8 cellular contexts compared by ENCODE assay signal in the genomic region with DNA sequence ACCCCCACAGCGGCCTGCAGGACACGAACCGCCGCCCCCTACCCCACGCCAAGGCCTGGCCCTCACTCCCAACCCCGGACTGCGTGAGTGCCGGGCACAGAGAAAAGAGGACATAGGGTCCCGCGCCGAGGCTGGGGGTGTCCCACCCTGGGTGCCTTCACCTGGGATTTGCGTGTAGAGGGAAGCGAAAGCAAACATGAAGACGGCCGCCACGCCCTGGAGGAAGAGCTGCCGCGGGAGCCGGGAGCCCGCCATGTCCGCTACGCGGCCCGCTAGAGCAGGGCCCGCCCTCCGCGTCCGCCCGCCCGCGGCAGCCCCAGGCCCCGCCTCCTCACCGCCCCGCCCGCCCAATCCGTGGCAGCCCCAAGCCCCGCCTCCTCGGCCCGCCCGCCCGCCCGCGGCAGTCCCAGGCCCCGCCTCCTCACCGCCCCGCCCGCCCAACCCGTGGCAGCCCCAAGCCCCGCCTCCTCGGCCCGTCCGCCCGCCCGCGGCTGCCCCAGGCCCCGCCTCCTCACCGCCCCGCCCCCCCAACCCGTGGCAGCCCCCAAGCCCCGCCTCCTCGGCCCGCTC. TPM values are rescaled to one million over a fixed set of nuclear protein-coding genes. Genes with fewer than 3 reads are reported as not detected.
DNase-seq lines count a peak whose midpoint lies in the region; ATAC-seq and TF ChIP-seq lines count a peak whose summit lies in the region.

Gene LMF2, minus strand, starts transcription at position 282 of the 570 bp plus-strand sequence. Its CDS starts 27 bp downstream, at position 255.

- H3K27ac ChIP-seq in A673 (ENCODE audit: low read depth, low read length, poor library complexity, severe bottlenecking) (peak within 1 kb of the TSS; percentile 95), transverse colon (peak within 1 kb of the TSS; percentile 90 to 96 (median 92))

- H3K4me1 ChIP-seq in A673 (ENCODE audit: insufficient read depth, low read length, poor library complexity, severe bottlenecking) (peaks cover 18% of the 10 kb centered on the region), transverse colon (peaks cover 8 to 30% (median 21%) of the 10 kb centered on the region in 4 donors)

- intact Hi-C loops in A673 (cut with micrococcal nuclease; ENCODE audit: unreplicated experiment) (no loop called here), Right ventricle myocardium superior (cut with DNase I) (no loop called here), posterior cingulate gyrus (cut with DNase I) (loop anchor here (10.0 kb wide), 2 partner anchors 163 to 263 kb away; partner anchors contain the start of genes PPP6R2 and TUBGCP6), transverse colon (cut with DNase I; ENCODE audit: low total_unique reads) (no loop called here)

- peaks cover 29% of the 10 kb centered on the region for H3K4me1 Mint-ChIP-seq in activated naive CD4-positive, alpha-beta T cell treated with anti-CD3 and anti-CD28 coated beads, Interleukin-2, amount 10 ng/mL, durations not matched to agents 7 days and 5 days

- POLR2A ChIA-PET in A673 (lab: Charles Lee; ENCODE audit: low non-redundant PET) = interaction anchor here (0.8 kb wide), 1 partner anchor 15 kb away, joined by 4 read pairs; no protein-coding TSS in a partner anchor

- H3K4me3 Mint-ChIP-seq in activated naive CD4-positive, alpha-beta T cell treated with anti-CD3 and anti-CD28 coated beads, Interleukin-2, amount 10 ng/mL, durations not matched to agents 7 days and 5 days = peak within 1 kb of the TSS; percentile 93

- peak within 1 kb of the TSS; percentile 96 for H3K27ac Mint-ChIP-seq in activated naive CD4-positive, alpha-beta T cell treated with anti-CD3 and anti-CD28 coated beads, Interleukin-2, amount 10 ng/mL, durations not matched to agents 7 days and 5 days

- ATAC-seq in HG03378 (IDR thresholded peaks at IDR 0.05; ENCODE audit: unreplicated experiment) = peak; percentile 32
- peak; percentile 89 for ATAC-seq in Right ventricle myocardium superior (ENCODE audit: poor library complexity)

- TF ChIP-seq POLR2A in GM19193 (IDR thresholded peaks at IDR 0.05; ENCODE audit: extremely low read depth, insufficient read depth, insufficient read length) (peak; percentile 69), transverse colon (IDR thresholded peaks at IDR 0.05) (peak; percentile 45)

- no peak for TF ChIP-seq EP300 in transverse colon (IDR thresholded peaks at IDR 0.05; ENCODE audit: low read depth)

- BruUV-seq in A673 (replicated peaks; lab: Mats Ljungman, UMichigan) = no TSS peak

- H3K27me3 ChIP-seq in A673 (replicated peaks; ENCODE audit: insufficient read depth, low read depth, low read length, poor library complexity) (no peaks in the 10 kb centered on the region), transverse colon (no peaks in the 10 kb centered on the region)

- H3K9me3 ChIP-seq in A673 (ENCODE audit: low read depth, low read length, poor library complexity, severe bottlenecking) = no peaks in the 10 kb centered on the region
- no peaks in the 10 kb centered on the region for H3K9me3 ChIP-seq in transverse colon

- no peak for TF ChIP-seq CTCF in A673 (conservative IDR thresholded peaks at IDR 0.05; ENCODE audit: low read depth, low read length)
- TF ChIP-seq CTCF in transverse colon (IDR thresholded peaks at IDR 0.05) = no peak

- WGBS in transverse colon (ENCODE audit: low coverage in 1 of 2), 2 donors = 0% methylated on average over 9 of the region's 62 CpGs; no CpG with 5 or more reads in 1 of the 2 donors

- peak within 1 kb of the TSS; percentile 99 for H3K4me3 ChIP-seq in A673 (ENCODE audit: low read depth, low read length, poor library complexity, severe bottlenecking)
- peak within 1 kb of the TSS; percentile 81 to 98 (median 93) for H3K4me3 ChIP-seq in transverse colon

- in situ Hi-C loops in transverse colon (cut with MboI; ENCODE audit: low pct_ligation_motif_present in 1 of 4, low pct_unique_long_range_greater_than_20kb in 1 of 4, low sequenced_read_pairs in 3 of 4) = no loop called here

- H3K9me3 Mint-ChIP-seq in activated naive CD4-positive, alpha-beta T cell treated with anti-CD3 and anti-CD28 coated beads, Interleukin-2, amount 10 ng/mL, durations not matched to agents 7 days and 5 days = no peaks in the 10 kb centered on the region

- no peaks in the 10 kb centered on the region for H3K27me3 Mint-ChIP-seq in activated naive CD4-positive, alpha-beta T cell treated with anti-CD3 and anti-CD28 coated beads, Interleukin-2, amount 10 ng/mL, durations not matched to agents 7 days and 5 days

- no peak for DNase-seq in A673 (ENCODE audit: low spot score)
- DNase-seq in SK-N-DZ (ENCODE audit: low spot score) = peak; percentile 73
- peak; percentile 94 for DNase-seq in activated naive CD4-positive, alpha-beta T cell treated with anti-CD3 and anti-CD28 coated beads, Interleukin-2, amount 10 ng/mL, durations not matched to agents 7 days and 5 days
- DNase-seq in Right ventricle myocardium superior = peak; percentile 94
- DNase-seq in posterior cingulate gyrus = peak; percentile 80 to 99 (median 88)
- DNase-seq in transverse colon = peak; percentile 95

- H3K36me3 ChIP-seq in A673 (ENCODE audit: insufficient read depth, low read length, poor library complexity, severe bottlenecking) = peaks cover 40% of the 10 kb centered on the region
- H3K36me3 ChIP-seq in transverse colon = peaks cover 0 to 4% (median 0%) of the 10 kb centered on the region in 4 donors

- CTCF ChIA-PET in A673 (lab: Charles Lee) = interaction anchor here (0.7 to 1.2 kb wide), 4 partner anchors 9 to 113 kb away, joined by 3 to 8 read pairs (median 4); partner anchors contain the start of genes SCO2 and SYCE3
- CTCF ChIA-PET in activated naive CD4-positive, alpha-beta T cell treated with anti-CD3 and anti-CD28 coated beads, Interleukin-2, amount 10 ng/mL, durations not matched to agents 7 days and 5 days (lab: Charles Lee) = interaction anchor here (0.7 to 1.9 kb wide), 6 partner anchors 10 to 231 kb away, joined by 3 to 14 read pairs (median 4); partner anchors contain the start of gene SCO2

- peaks cover 16% of the 10 kb centered on the region for H3K36me3 Mint-ChIP-seq in activated naive CD4-positive, alpha-beta T cell treated with anti-CD3 and anti-CD28 coated beads, Interleukin-2, amount 10 ng/mL, durations not matched to agents 7 days and 5 days

RNA-seq across cellular contexts. Expression of gene LMF2, which starts in this region (rescaled TPM):
- 79.2 and 79.3 TPM in 2 replicates for total RNA-seq in A673 (2021)
- polyA plus RNA-seq in SK-N-DZ (2014; cell fraction: cytosol; rRNA removed) = 22.3 and 32.0 TPM in 2 replicates
- polyA plus RNA-seq in SK-N-DZ (2014; cell fraction: nucleus; rRNA removed) = 426 and 427 TPM in 2 replicates
- total RNA-seq in Right ventricle myocardium superior = 25.3 TPM
- total RNA-seq in transverse colon = 100 to 1,000 TPM in 1 of 4 donors, 10 to 100 TPM in 3; 54.0 to 119 (median 79.9) TPM
